Comparison of ENCODE assay signal across 1 cellular context in the genomic region with DNA sequence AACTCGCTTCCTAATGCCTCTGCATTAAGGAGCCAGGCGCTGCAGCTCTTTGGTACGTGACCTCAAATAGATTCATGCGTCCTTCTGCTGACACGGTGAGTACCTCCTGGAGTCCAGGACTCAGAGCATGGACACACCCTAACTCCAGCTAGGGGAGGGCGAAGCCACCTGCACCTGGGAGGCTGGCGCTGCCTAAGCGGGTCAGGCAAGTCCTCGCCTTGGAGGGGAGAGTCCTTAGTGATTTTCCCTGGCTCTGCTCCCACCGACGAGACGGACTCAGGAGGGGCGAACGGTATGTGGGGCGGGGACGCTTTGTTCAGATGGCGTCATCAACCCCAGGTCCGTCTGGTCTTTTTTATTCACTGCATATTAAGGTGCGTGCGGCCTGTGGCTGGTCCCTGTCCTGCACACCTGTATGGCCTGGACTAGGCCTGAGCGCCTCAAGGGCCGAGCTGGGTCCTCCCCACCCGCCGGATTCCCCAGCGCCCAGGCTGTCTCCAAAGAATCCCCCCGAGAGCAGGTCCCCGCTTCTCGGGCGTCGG.
TF ChIP-seq lines count a peak whose summit lies in the region.

No MANE protein-coding gene starts in this region.

TF ChIP-seq in H1, 55 proteins besides CTCF, POLR2A, EP300 and RAD21:
- TF ChIP-seq SAP30 (IDR thresholded peaks at IDR 0.05; ENCODE audit: insufficient read depth, insufficient replicate concordance, low read length) (no peak), NANOG (IDR thresholded peaks at IDR 0.05; ENCODE audit: insufficient read depth, low read depth, low read length, poor library complexity, severe bottlenecking) (no peak), SRF (IDR thresholded peaks at IDR 0.05; ENCODE audit: low read depth, low read length) (no peak), CHD2 (IDR thresholded peaks at IDR 0.05; ENCODE audit: low read length) (no peak), SP1 (IDR thresholded peaks at IDR 0.05; ENCODE audit: low read depth, low read length) (no peak), FOSL1 (IDR thresholded peaks at IDR 0.05; ENCODE audit: insufficient read depth, low read depth, low read length) (no peak), RBBP5 (IDR thresholded peaks at IDR 0.05; ENCODE audit: borderline replicate concordance, low read depth, low read length) (no peak), CBX8 (IDR thresholded peaks at IDR 0.05; ENCODE audit: borderline replicate concordance, low read depth, low read length) (no peak), CHD1 (IDR thresholded peaks at IDR 0.05; ENCODE audit: low read depth, low read length) (no peak)
- TF ChIP-seq, protein P1, sequence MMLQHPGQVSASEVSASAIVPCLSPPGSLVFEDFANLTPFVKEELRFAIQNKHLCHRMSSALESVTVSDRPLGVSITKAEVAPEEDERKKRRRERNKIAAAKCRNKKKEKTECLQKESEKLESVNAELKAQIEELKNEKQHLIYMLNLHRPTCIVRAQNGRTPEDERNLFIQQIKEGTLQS (IDR thresholded peaks at IDR 0.05; ENCODE audit: insufficient read depth, low read depth, low read length) = no peak
- TF ChIP-seq, protein P2, sequence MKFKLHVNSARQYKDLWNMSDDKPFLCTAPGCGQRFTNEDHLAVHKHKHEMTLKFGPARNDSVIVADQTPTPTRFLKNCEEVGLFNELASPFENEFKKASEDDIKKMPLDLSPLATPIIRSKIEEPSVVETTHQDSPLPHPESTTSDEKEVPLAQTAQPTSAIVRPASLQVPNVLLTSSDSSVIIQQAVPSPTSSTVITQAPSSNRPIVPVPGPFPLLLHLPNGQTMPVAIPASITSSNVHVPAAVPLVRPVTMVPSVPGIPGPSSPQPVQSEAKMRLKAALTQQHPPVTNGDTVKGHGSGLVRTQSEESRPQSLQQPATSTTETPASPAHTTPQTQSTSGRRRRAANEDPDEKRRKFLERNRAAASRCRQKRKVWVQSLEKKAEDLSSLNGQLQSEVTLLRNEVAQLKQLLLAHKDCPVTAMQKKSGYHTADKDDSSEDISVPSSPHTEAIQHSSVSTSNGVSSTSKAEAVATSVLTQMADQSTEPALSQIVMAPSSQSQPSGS (IDR thresholded peaks at IDR 0.05; ENCODE audit: low read length) = no peak
TF ChIP-seq in H1: peak in this region for 0.
